Comparison of ENCODE assay signal across 8 cellular contexts in the genomic region with DNA sequence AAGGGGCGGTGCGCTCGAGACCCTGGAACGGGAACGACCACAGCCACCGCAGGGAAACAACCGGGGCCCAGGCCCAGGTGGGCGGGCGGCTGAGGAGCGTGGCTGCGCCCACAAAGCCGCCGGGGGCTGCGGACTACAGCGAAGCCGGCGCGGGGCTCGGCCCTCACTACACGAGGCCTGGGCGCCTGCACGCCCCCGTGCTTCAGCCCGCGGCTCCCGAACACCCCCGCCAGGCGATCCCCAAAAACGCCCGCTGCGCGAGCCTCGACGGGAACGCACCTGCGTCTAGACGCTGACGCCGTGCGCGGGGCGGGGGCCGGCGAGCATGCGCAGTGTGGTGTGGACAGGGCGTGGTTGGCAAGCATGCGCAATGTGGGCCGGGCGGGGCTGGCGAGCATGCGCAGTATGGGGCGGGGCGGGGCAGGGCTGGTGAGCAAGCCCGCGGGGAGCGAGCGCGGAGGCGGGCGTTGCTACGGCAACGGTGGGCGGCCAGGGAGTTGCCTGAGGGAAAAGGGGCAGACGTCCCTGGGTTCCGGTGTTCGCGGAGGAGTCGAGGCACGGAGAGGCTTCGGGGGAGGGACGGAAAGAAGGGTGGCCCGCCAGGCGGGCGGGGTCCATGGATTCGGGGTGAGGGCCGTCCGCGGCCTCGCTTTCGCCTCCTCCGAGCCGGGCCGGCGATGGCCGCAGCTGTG. TPM values are rescaled to one million over a fixed set of nuclear protein-coding genes. Genes with fewer than 3 reads are reported as not detected.
A peak's percentile ranks its signal among the peaks of the same experiment; 100 is the strongest.
DNase-seq lines count a peak whose midpoint lies in the region; ATAC-seq and TF ChIP-seq lines count a peak whose summit lies in the region.

A gene (plus strand): TSS at position 518 of the 692 bp plus-strand sequence. CDS start 3,104 bp downstream, outside the sequence.

- no TSS peak for BruUV-seq in A673 (replicated peaks; lab: Mats Ljungman, UMichigan)

- H3K9me3 Mint-ChIP-seq in chondrocyte (ENCODE audit: low read depth): peaks cover 10% of the 10 kb centered on the region

- no peaks in the 10 kb centered on the region for H3K27me3 Mint-ChIP-seq in chondrocyte (ENCODE audit: low read depth)

- no peaks in the 10 kb centered on the region for H3K36me3 ChIP-seq in A673 (ENCODE audit: insufficient read depth, low read length, poor library complexity, severe bottlenecking)

- H3K9me3 ChIP-seq in A673 (ENCODE audit: low read depth, low read length, poor library complexity, severe bottlenecking): no peaks in the 10 kb centered on the region

- peak; percentile 85 for ATAC-seq in GM18867 (IDR thresholded peaks at IDR 0.05; ENCODE audit: unreplicated experiment)
- peak; percentile 80 for ATAC-seq in HG03103 (IDR thresholded peaks at IDR 0.05; ENCODE audit: low read depth, unreplicated experiment)
- ATAC-seq in left colon: peak; percentile 96

- H3K4me3 Mint-ChIP-seq in chondrocyte (ENCODE audit: unreplicated experiment): peak within 1 kb of the TSS; percentile 84

- POLR2A ChIA-PET in A673 (lab: Charles Lee; ENCODE audit: low non-redundant PET): no interaction called here

- H3K27ac ChIP-seq in A673 (ENCODE audit: low read depth, low read length, poor library complexity, severe bottlenecking): peak within 1 kb of the TSS; percentile 58

- H3K4me1 ChIP-seq in A673 (ENCODE audit: insufficient read depth, low read length, poor library complexity, severe bottlenecking): peaks cover 5% of the 10 kb centered on the region

- peaks cover 2% of the 10 kb centered on the region for H3K36me3 Mint-ChIP-seq in chondrocyte (ENCODE audit: low read depth)

- DNase-seq in A673 (ENCODE audit: low spot score): peak; percentile 94
- peak; percentile 58 for DNase-seq in NCI-H226
- DNase-seq in activated CD4-positive, alpha-beta T cell treated with anti-CD3 and anti-CD28 coated beads for 24 hours (ENCODE audit: low read depth in 2 of 2): peak; percentile 97 to 100
- DNase-seq in chondrocyte (ENCODE audit: low spot score): no peak
- DNase-seq in left colon: peak; percentile 95 to 98
- peak; percentile 98 for DNase-seq in stimulated activated CD4-positive, alpha-beta T cell treated with anti-CD3 and anti-CD28 coated beads, Interleukin-1b, Interleukin-23, amount 100 ng/mL, for 48 hours

- intact Hi-C loops in A673 (cut with micrococcal nuclease; ENCODE audit: unreplicated experiment): loop anchor here (10.0 kb wide), 1 partner anchor 174 kb away; no protein-coding TSS in a partner anchor
- intact Hi-C loops in left colon (cut with DNase I, micrococcal nuclease): no loop called here

- TF ChIP-seq CTCF in A673 (conservative IDR thresholded peaks at IDR 0.05; ENCODE audit: low read depth, low read length) (no peak), chondrocyte (IDR thresholded peaks at IDR 0.05) (no peak)

- H3K27me3 ChIP-seq in A673 (replicated peaks; ENCODE audit: insufficient read depth, low read depth, low read length, poor library complexity): peaks cover 10% of the 10 kb centered on the region

- peaks cover 30% of the 10 kb centered on the region for H3K4me1 Mint-ChIP-seq in chondrocyte (ENCODE audit: low read depth)

- H3K27ac Mint-ChIP-seq in chondrocyte (ENCODE audit: unreplicated experiment): peak within 1 kb of the TSS; percentile 77

- peak within 1 kb of the TSS; percentile 59 for H3K4me3 ChIP-seq in A673 (ENCODE audit: low read depth, low read length, poor library complexity, severe bottlenecking)

- CTCF ChIA-PET in A673 (lab: Charles Lee): interaction anchor here (0.7 kb wide), 1 partner anchor 21 kb away, joined by 3 read pairs; no protein-coding TSS in a partner anchor

RNA-seq across cellular contexts. Expression of the gene that starts here (rescaled TPM):
- total RNA-seq in A673 (2021): 0.59 and 1.5 TPM in 2 replicates
- total RNA-seq in chondrocyte: 0.52 to 1.9 TPM (median 1.2 TPM) in 3 replicates
- 1 to 10 TPM; 2.8 to 3.6 TPM for total RNA-seq in left colon
